ENCODE assay signal across 5 cellular contexts in the genomic region with DNA sequence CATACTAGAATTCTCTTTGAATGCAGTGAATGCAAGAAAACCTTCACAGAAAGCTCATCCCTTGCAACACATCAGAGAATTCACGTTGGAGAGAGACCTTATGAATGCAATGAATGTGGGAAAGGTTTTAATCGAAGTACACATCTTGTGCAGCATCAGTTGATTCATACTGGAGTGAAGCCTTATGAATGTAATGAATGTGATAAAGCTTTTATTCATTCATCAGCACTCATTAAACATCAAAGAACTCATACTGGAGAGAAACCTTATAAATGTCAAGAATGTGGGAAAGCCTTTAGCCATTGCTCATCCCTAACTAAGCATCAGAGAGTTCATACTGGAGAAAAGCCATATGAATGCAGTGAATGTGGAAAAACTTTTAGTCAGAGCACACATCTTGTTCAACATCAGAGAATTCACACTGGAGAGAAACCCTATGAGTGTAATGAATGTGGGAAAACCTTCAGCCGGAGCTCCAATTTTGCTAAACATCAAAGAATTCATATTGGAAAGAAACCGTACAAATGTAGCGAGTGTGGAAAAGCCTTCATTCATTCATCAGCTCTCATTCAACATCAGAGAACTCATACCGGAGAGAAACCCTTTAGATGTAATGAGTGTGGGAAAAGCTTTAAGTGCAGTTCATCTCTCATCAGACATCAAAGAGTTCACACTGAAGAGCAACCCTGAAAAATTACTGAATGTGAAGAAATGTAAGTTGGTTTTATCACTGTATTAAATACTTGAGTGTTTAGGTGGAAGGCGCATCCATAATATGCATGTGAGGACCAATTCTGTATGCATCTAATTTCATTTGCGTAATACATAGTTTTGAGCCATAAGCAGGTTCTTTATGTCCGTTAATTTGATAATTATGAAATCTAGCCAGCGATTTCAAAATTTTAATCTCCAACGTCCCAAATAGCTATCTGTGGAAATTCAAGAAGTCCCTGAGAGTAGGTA. TPM values are rescaled to one million over a fixed set of nuclear protein-coding genes. Genes with fewer than 3 reads are reported as not detected.
"Had no signal": no experiment of that assay in that cellular context is flagged by ENCODE, and none has a peak within 500 bp of the region (broad histone marks: within the 10 kb centered on the region; RNA-seq: fewer than 3 reads in every experiment).

No MANE protein-coding gene starts in this region.

RNA-seq across cellular contexts. Expression of a gene that starts 15.2 kb away (rescaled TPM):
- total RNA-seq: activated CD4-positive, alpha-beta memory T cell treated with anti-CD3 and anti-CD28 coated beads, Interleukin-2, amount 10 ng/mL, durations not matched to agents 7 days and 5 days; adrenal gland; aorta; MCF 10A; SJSA1 had no signal
